In genomic region chr1:107963601-107964396, GRCh38 we compare ENCODE assay signal across 8 cellular contexts. TPM values are rescaled to one million over a fixed set of nuclear protein-coding genes. Genes with fewer than 3 reads are reported as not detected.
A peak's percentile ranks its signal among the peaks of the same experiment; 100 is the strongest.
DNase-seq lines count a peak whose midpoint lies in the region; ATAC-seq and TF ChIP-seq lines count a peak whose summit lies in the region.

No MANE protein-coding gene starts in this region.

- peak overlapping the region; percentile 92 for H3K4me3 Mint-ChIP-seq in neural crest cell

- no peak overlapping the region for H3K9ac ChIP-seq in fibroblast of lung (ENCODE audit: insufficient read depth, low read length)

- no peaks in the 10 kb centered on the region for H4K20me1 ChIP-seq in fibroblast of lung (ENCODE audit: control insufficient read depth, extremely low read depth, insufficient read depth, low read length)

- peak overlapping the region; percentile 80 for H3K4me2 ChIP-seq in fibroblast of lung (ENCODE audit: extremely low read depth, insufficient read depth, low read length)

- H3K36me3 ChIP-seq in KOPT-K1 (ENCODE audit: insufficient read depth, low read length) (no peaks in the 10 kb centered on the region), fibroblast of lung (ENCODE audit: control insufficient read depth, insufficient read depth, low read length) (no peaks in the 10 kb centered on the region), upper lobe of left lung (no peaks in the 10 kb centered on the region)

- no peaks in the 10 kb centered on the region for H3K9me3 ChIP-seq in KOPT-K1 (ENCODE audit: insufficient read depth, low read length, poor library complexity, severe bottlenecking)
- H3K9me3 ChIP-seq in fibroblast of lung (ENCODE audit: control insufficient read depth, insufficient read depth, low read depth, low read length) = no peaks in the 10 kb centered on the region
- no peaks in the 10 kb centered on the region for H3K9me3 ChIP-seq in upper lobe of left lung

- H3K4me1 ChIP-seq in fibroblast of lung (ENCODE audit: control insufficient read depth, extremely low read depth, insufficient read depth, low read length) (peaks cover 3% of the 10 kb centered on the region), upper lobe of left lung (peaks cover 3 to 32% (median 22%) of the 10 kb centered on the region in 4 donors)

- H2AFZ ChIP-seq in fibroblast of lung (ENCODE audit: low read length) = no peak overlapping the region

- no peak overlapping the region for H3K27ac Mint-ChIP-seq in neural crest cell (ENCODE audit: unreplicated experiment)

- peaks cover 47% of the 10 kb centered on the region for H3K27me3 Mint-ChIP-seq in neural crest cell (ENCODE audit: low read depth)

- H3K36me3 Mint-ChIP-seq in neural crest cell (ENCODE audit: low read depth) = no peaks in the 10 kb centered on the region

- peak; percentile 71 for DNase-seq in activated CD8-positive, alpha-beta memory T cell treated with anti-CD3 and anti-CD28 coated beads, Interleukin-2, amount 50 U/mL, for 48 hours
- DNase-seq in fibroblast of lung (ENCODE audit: low read depth in 2 of 2) = peak; percentile 12 to 24
- peak; percentile 6 for DNase-seq in neural crest cell (ENCODE audit: low read depth, low spot score)
- DNase-seq in upper lobe of left lung = peak; percentile 44 to 75
- DNase-seq in NCI-H1930 (lab: John Stamatoyannopoulos, UW) = no peak

- TF ChIP-seq POLR2A in upper lobe of left lung (IDR thresholded peaks at IDR 0.05) = peak in 2 of 4 donors; percentile 25 to 52

- peak overlapping the region; percentile 90 for H3K27ac ChIP-seq in KOPT-K1 (ENCODE audit: low read depth, low read length, poor library complexity, severe bottlenecking)
- no peak overlapping the region for H3K27ac ChIP-seq in fibroblast of lung (ENCODE audit: insufficient read depth, low read length)
- H3K27ac ChIP-seq in upper lobe of left lung = peak overlapping the region; percentile 72 to 85 (median 84)

- H3K79me2 ChIP-seq in fibroblast of lung (ENCODE audit: control insufficient read depth, insufficient read depth, low read length) = no peaks in the 10 kb centered on the region

- H3K9me3 Mint-ChIP-seq in neural crest cell = no peaks in the 10 kb centered on the region

- H3K4me3 ChIP-seq in GM08714 (ENCODE audit: low read length) (peak overlapping the region; percentile 33), fibroblast of lung (replicated peaks in 1 of 4; ENCODE audit: control extremely low read depth in 1 of 4, insufficient read depth in 1 of 4, low read depth in 3 of 4, low read length in 4 of 4) (peak overlapping the region; percentile 3 to 46 (median 22)), upper lobe of left lung (peak overlapping the region; percentile 62 to 77 (median 68))

- WGBS in upper lobe of left lung, 2 donors = 1 to 2% methylated on average over 21 to 24 of the region's 24 CpGs

- TF ChIP-seq EP300 in upper lobe of left lung (IDR thresholded peaks at IDR 0.05) = no peak

- ATAC-seq in GM21619 (IDR thresholded peaks at IDR 0.05; ENCODE audit: unreplicated experiment) (peak; percentile 77), upper lobe of left lung (ENCODE audit: low FRiP score in 2 of 2) (peak; percentile 47 to 60)

- H3K27me3 ChIP-seq in fibroblast of lung (ENCODE audit: control insufficient read depth, insufficient read depth, low read length) (peaks cover 17% of the 10 kb centered on the region), upper lobe of left lung (no peaks in the 10 kb centered on the region)

- H3K4me1 Mint-ChIP-seq in neural crest cell = peaks cover 18% of the 10 kb centered on the region

- TF ChIP-seq CTCF in fibroblast of lung (conservative IDR thresholded peaks at IDR 0.05 in 1 of 2, IDR thresholded peaks at IDR 0.05 in 1 of 2; ENCODE audit: low read depth in 1 of 2, low read length in 2 of 2) (no peak), neural crest cell (conservative IDR thresholded peaks at IDR 0.05) (no peak), upper lobe of left lung (IDR thresholded peaks at IDR 0.05) (no peak)

RNA-seq across cellular contexts. Expression of gene VAV3, which starts 1.2 kb away (rescaled TPM):
- under 0.01 TPM in 1 of 2 replicates, not detected in the other for total RNA-seq in fibroblast of lung
- 0.02 TPM in 1 of 2 replicates, not detected in the other for polyA plus RNA-seq in fibroblast of lung
- polyA plus RNA-seq in fibroblast of lung (2012) = not detected in 2 replicates
- polyA minus RNA-seq in fibroblast of lung (ENCODE audit: low replicate concordance) = not detected in 2 replicates
- 2.6 and 2.9 TPM in 2 replicates for total RNA-seq in neural crest cell
- total RNA-seq in upper lobe of left lung = 10 to 100 TPM in 2 of 6 donors, 1 to 10 TPM in 4; 5.9 to 13.6 (median 7.8) TPM

Comparison
In these comparisons a context has a peak if more than half of its experiments do, and no peak if none do; other contexts are left out.
1. DNase-seq: peak in activated CD8-positive, alpha-beta memory T cell treated with anti-CD3 and anti-CD28 coated beads, Interleukin-2, amount 50 U/mL, for 48 hours (single experiment), fibroblast of lung (2 of 2), neural crest cell (single experiment) and upper lobe of left lung (2 of 2); none in NCI-H1930 (0 of 2).
2. Peak in every context shown above with its lines, with median percentiles within 50 percentile points of each other: H3K4me3 ChIP-seq.